Comparison of ENCODE assay signal across 8 cellular contexts in the genomic region with DNA sequence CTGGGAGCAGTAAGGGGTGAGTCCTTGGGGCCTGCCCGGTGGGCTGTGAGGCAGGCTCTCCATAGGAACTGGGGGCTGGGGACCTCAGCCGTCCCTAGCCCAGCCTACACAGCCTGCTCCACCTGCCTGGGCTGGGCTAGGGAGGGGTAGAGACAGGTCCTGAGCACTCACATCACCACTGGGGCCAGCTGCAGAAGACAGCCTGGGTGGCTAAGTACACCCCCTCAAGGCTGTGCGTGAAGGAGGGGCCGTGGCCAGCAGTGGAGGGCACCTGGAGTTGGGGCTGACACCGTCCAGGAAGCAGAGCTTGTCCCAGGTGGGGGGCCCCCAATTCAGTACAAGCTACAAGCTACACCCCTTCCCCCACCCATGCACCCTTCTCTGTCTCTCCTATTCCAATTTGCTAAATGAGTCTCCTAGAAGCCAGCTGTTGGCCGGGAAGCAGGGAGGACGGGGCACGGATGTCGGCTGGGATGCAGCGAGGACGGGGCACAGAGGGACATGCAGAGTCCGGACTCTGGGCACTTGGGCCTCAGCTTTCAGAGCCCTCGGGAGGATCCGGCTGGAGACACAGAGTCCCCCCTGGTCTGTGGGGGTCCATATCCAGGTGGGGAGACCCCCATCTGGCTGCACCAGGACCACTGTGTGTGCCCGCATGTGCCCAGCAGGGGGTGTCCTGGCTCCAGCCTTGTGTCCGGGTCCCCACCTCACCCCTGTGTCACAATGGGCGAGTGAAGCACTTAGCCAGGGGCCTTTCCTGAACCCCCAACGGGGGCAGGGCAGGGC. TPM values are rescaled to one million over a fixed set of nuclear protein-coding genes. Genes with fewer than 3 reads are reported as not detected.
A peak's percentile ranks its signal among the peaks of the same experiment; 100 is the strongest.
DNase-seq lines count a peak whose midpoint lies in the region; ATAC-seq lines count a peak whose summit lies in the region.

No MANE protein-coding gene starts in this region.

- H3K9me3 Mint-ChIP-seq in CD4-positive, alpha-beta memory T cell: peaks cover 0 to 1% (median 0%) of the 10 kb centered on the region in 8 donors
- H3K9me3 Mint-ChIP-seq in activated naive CD8-positive, alpha-beta T cell treated with anti-CD3 and anti-CD28 coated beads, Interleukin-2, amount 50 U/mL, for 24 hours: no peaks in the 10 kb centered on the region
- no peaks in the 10 kb centered on the region for H3K9me3 Mint-ChIP-seq in naive B cell

- peak overlapping the region; percentile 87 for H3K4me2 ChIP-seq in GM23248 (ENCODE audit: unreplicated experiment)

- no peaks in the 10 kb centered on the region for H3K9me3 ChIP-seq in CD4-positive, alpha-beta memory T cell (ENCODE audit: control insufficient read depth in 1 of 2, low read length in 2 of 2)
- H3K9me3 ChIP-seq in GM23248 (ENCODE audit: low read depth): no peaks in the 10 kb centered on the region

- no peaks in the 10 kb centered on the region for H3K9me2 ChIP-seq in GM23248 (ENCODE audit: insufficient read depth)

- H3K27ac ChIP-seq in CD4-positive, alpha-beta memory T cell (ENCODE audit: low read depth, low read length): peak overlapping the region; percentile 88
- H3K27ac ChIP-seq in GM23248: no peak overlapping the region

- H3F3A ChIP-seq in GM23248 (ENCODE audit: insufficient read depth): no peaks in the 10 kb centered on the region

- POLR2A ChIA-PET in CD4-positive, alpha-beta memory T cell (lab: Charles Lee; ENCODE audit: partially characterized antibody): interaction anchor here (0.8 to 2.8 kb wide), 4 partner anchors 12 to 25 kb away, joined by 3 to 16 read pairs (median 10); no protein-coding TSS in a partner anchor

- H3K4me3 ChIP-seq in CD4-positive, alpha-beta memory T cell (ENCODE audit: low read length in 2 of 2): peak overlapping the region in 1 of 2 donors; percentile 88
- H3K4me3 ChIP-seq in GM23248: no peak overlapping the region

- H3K4me1 ChIP-seq in CD4-positive, alpha-beta memory T cell (ENCODE audit: insufficient read depth, low read length): peaks cover 21% of the 10 kb centered on the region
- peaks cover 4% of the 10 kb centered on the region; the same call in 1 of the 2 replicates for H3K4me1 ChIP-seq in GM23248 (ENCODE audit: insufficient read depth)

- peak overlapping the region in 1 of 7 donors; percentile 90 for H3K27ac Mint-ChIP-seq in CD4-positive, alpha-beta memory T cell
- peak overlapping the region; percentile 96 for H3K27ac Mint-ChIP-seq in activated naive CD8-positive, alpha-beta T cell treated with anti-CD3 and anti-CD28 coated beads, Interleukin-2, amount 50 U/mL, for 24 hours
- peak overlapping the region in 1 of 6 donors; percentile 89 for H3K27ac Mint-ChIP-seq in naive B cell

- no peak overlapping the region for H2AFZ ChIP-seq in GM23248

- no peaks in the 10 kb centered on the region for H3K27me3 ChIP-seq in CD4-positive, alpha-beta memory T cell (ENCODE audit: insufficient read depth, low read length)
- H3K27me3 ChIP-seq in GM23248 (replicated peaks; ENCODE audit: insufficient read depth): no peaks in the 10 kb centered on the region

- no peaks in the 10 kb centered on the region for H4K20me1 ChIP-seq in GM23248 (ENCODE audit: insufficient read depth)

- H3K36me3 Mint-ChIP-seq in CD4-positive, alpha-beta memory T cell: peaks cover 0 to 7% of the 10 kb centered on the region in 2 donors
- H3K36me3 Mint-ChIP-seq in activated naive CD8-positive, alpha-beta T cell treated with anti-CD3 and anti-CD28 coated beads, Interleukin-2, amount 50 U/mL, for 24 hours (ENCODE audit: low read depth): peaks cover 2% of the 10 kb centered on the region
- no peaks in the 10 kb centered on the region for H3K36me3 Mint-ChIP-seq in naive B cell

- CTCF ChIA-PET in CD4-positive, alpha-beta memory T cell (lab: Charles Lee; ENCODE audit: partially characterized antibody): interaction anchor here (0.6 to 4.2 kb wide), 4 partner anchors 12 to 99 kb away, joined by 3 to 35 read pairs (median 4); no protein-coding TSS in a partner anchor

- peaks cover 0 to 7% of the 10 kb centered on the region in 2 donors for H3K27me3 Mint-ChIP-seq in CD4-positive, alpha-beta memory T cell
- H3K27me3 Mint-ChIP-seq in activated naive CD8-positive, alpha-beta T cell treated with anti-CD3 and anti-CD28 coated beads, Interleukin-2, amount 50 U/mL, for 24 hours: no peaks in the 10 kb centered on the region
- peaks cover 0 to 4% (median 0%) of the 10 kb centered on the region in 3 donors for H3K27me3 Mint-ChIP-seq in naive B cell

- no peaks in the 10 kb centered on the region for H3K79me2 ChIP-seq in GM23248 (ENCODE audit: insufficient read depth)

- in situ Hi-C loops in GM23248 (cut with MboI): no loop called here

- no peak for DNase-seq in CD4-positive, alpha-beta memory T cell
- DNase-seq in GM23248: no peak
- peak; percentile 58 for DNase-seq in activated naive CD8-positive, alpha-beta T cell treated with anti-CD3 and anti-CD28 coated beads, Interleukin-2, amount 50 U/mL, for 24 hours
- no peak for DNase-seq in naive B cell
- DNase-seq in stimulated activated CD4-positive, alpha-beta T cell treated with anti-CD3 and anti-CD28 coated beads, Interleukin-2, amount 100 ng/mL, for 24 hours: no peak
- DNase-seq in NCI-H2029 (lab: John Stamatoyannopoulos, UW): no peak
- no peak for DNase-seq in glomerular visceral epithelial cell (ENCODE audit: extremely low spot score)

- intact Hi-C loops in CD4-positive, alpha-beta memory T cell (cut with micrococcal nuclease): loop anchor here (5.0 kb wide), 1 partner anchor 47 kb away; no protein-coding TSS in a partner anchor

- no peaks in the 10 kb centered on the region for H3K36me3 ChIP-seq in CD4-positive, alpha-beta memory T cell (ENCODE audit: insufficient read depth, low read length)
- no peaks in the 10 kb centered on the region for H3K36me3 ChIP-seq in GM23248 (ENCODE audit: low read depth)

- 81 to 84% methylated on average over 18 of the region's 18 CpGs for whole genome bisulfite sequencing in GM23248 (ENCODE audit: low coverage in 1 of 2, low lambda C conversion rate in 2 of 2, missing lambda C conversion rate in 2 of 2), 2 experiments

- peaks cover 13 to 33% (median 24%) of the 10 kb centered on the region in 4 donors for H3K4me1 Mint-ChIP-seq in CD4-positive, alpha-beta memory T cell
- H3K4me1 Mint-ChIP-seq in activated naive CD8-positive, alpha-beta T cell treated with anti-CD3 and anti-CD28 coated beads, Interleukin-2, amount 50 U/mL, for 24 hours: peaks cover 42% of the 10 kb centered on the region
- peaks cover 11 to 37% (median 31%) of the 10 kb centered on the region in 3 donors for H3K4me1 Mint-ChIP-seq in naive B cell

- peak overlapping the region; percentile 79; the same call in 1 of the 2 replicates for H3K9ac ChIP-seq in GM23248

- H3K4me3 Mint-ChIP-seq in CD4-positive, alpha-beta memory T cell: peak overlapping the region in 6 of 8 donors; percentile 25 to 99 (median 98)
- peak overlapping the region; percentile 87 for H3K4me3 Mint-ChIP-seq in activated naive CD8-positive, alpha-beta T cell treated with anti-CD3 and anti-CD28 coated beads, Interleukin-2, amount 50 U/mL, for 24 hours
- peak overlapping the region in 6 of 8 donors; percentile 38 to 100 (median 94) for H3K4me3 Mint-ChIP-seq in naive B cell

- ATAC-seq in activated naive CD8-positive, alpha-beta T cell treated with anti-CD3 and anti-CD28 coated beads, Interleukin-2, amount 50 U/mL, for 24 hours: no peak
- ATAC-seq in naive B cell (ENCODE audit: low read depth in 2 of 2): no peak
- ATAC-seq in GM19023 (IDR thresholded peaks at IDR 0.05; ENCODE audit: unreplicated experiment): no peak

RNA-seq across cellular contexts. Expression of a gene that starts 1.8 kb away (rescaled TPM):
- total RNA-seq in CD4-positive, alpha-beta memory T cell: 10 to 100 TPM; 31.6 to 33.2 TPM
- polyA plus RNA-seq in CD4-positive, alpha-beta memory T cell: 100 to 1,000 TPM; 212 to 309 TPM
- 41.2 and 49.1 TPM in 2 replicates for total RNA-seq in GM23248 (2014; rRNA removed; shearing (Covaris generic))
- polyA plus RNA-seq in GM23248 (2016; fragmentation: Nextera tagmentation; extraction: Ambion mirVana): 77.0 and 85.7 TPM in 2 replicates
- 100 to 1,000 TPM in 4 of 6 donors, 10 to 100 TPM in 2; 55.1 to 183 (median 124) TPM for polyA plus RNA-seq in naive B cell (ENCODE audit: low read depth in 6 of 6)

RNA-seq across cellular contexts. Expression of a gene that starts 4.8 kb away (rescaled TPM):
- 1 to 10 TPM; 1.2 to 1.4 TPM for total RNA-seq in CD4-positive, alpha-beta memory T cell
- not detected for polyA plus RNA-seq in CD4-positive, alpha-beta memory T cell
- total RNA-seq in GM23248 (2014; rRNA removed; shearing (Covaris generic)): 43.2 and 55.1 TPM in 2 replicates
- polyA plus RNA-seq in GM23248 (2016; fragmentation: Nextera tagmentation; extraction: Ambion mirVana) (1.4 and 1.8 TPM in 2 replicates), naive B cell (ENCODE audit: low read depth in 6 of 6) (under 1 TPM in 2 of 6 donors, not detected in 4; 0.04 to 0.52 TPM)

RNA-seq across cellular contexts. Expression of a gene that starts 15.2 kb away (rescaled TPM):
- not detected for total RNA-seq in CD4-positive, alpha-beta memory T cell
- under 1 TPM in 1 of 2 donors, not detected in 1; 0.36 TPM for polyA plus RNA-seq in CD4-positive, alpha-beta memory T cell
- total RNA-seq in GM23248 (2014; rRNA removed; shearing (Covaris generic)): 3.1 and 7.6 TPM in 2 replicates
- polyA plus RNA-seq in GM23248 (2016; fragmentation: Nextera tagmentation; extraction: Ambion mirVana) (3.7 and 4.1 TPM in 2 replicates), naive B cell (ENCODE audit: low read depth in 6 of 6) (under 1 TPM in 2 of 6 donors, not detected in 4; 0.45 to 0.64 TPM)

RNA-seq across cellular contexts. Expression of a gene that starts 33.2 kb away (rescaled TPM):
- not detected for total RNA-seq in CD4-positive, alpha-beta memory T cell
- under 1 TPM in 1 of 2 donors, not detected in 1; 0.16 TPM for polyA plus RNA-seq in CD4-positive, alpha-beta memory T cell
- total RNA-seq in GM23248 (2014; rRNA removed; shearing (Covaris generic)): not detected in 2 replicates
- polyA plus RNA-seq in GM23248 (2016; fragmentation: Nextera tagmentation; extraction: Ambion mirVana): 0.45 and 0.61 TPM in 2 replicates
- polyA plus RNA-seq in naive B cell (ENCODE audit: low read depth in 6 of 6): not detected

RNA-seq across cellular contexts. Expression of a gene that starts 48.8 kb away (rescaled TPM):
- total RNA-seq in CD4-positive, alpha-beta memory T cell: 1 to 10 TPM; 2.2 to 2.9 TPM
- under 1 TPM in 1 of 2 donors, not detected in 1; 0.50 TPM for polyA plus RNA-seq in CD4-positive, alpha-beta memory T cell
- total RNA-seq in GM23248 (2014; rRNA removed; shearing (Covaris generic)): 1.4 and 2.1 TPM in 2 replicates
- polyA plus RNA-seq in GM23248 (2016; fragmentation: Nextera tagmentation; extraction: Ambion mirVana) (1.7 and 2.5 TPM in 2 replicates), naive B cell (ENCODE audit: low read depth in 6 of 6) (not detected)
